ENCODE assay signal across 30 cellular contexts in the genomic region with DNA sequence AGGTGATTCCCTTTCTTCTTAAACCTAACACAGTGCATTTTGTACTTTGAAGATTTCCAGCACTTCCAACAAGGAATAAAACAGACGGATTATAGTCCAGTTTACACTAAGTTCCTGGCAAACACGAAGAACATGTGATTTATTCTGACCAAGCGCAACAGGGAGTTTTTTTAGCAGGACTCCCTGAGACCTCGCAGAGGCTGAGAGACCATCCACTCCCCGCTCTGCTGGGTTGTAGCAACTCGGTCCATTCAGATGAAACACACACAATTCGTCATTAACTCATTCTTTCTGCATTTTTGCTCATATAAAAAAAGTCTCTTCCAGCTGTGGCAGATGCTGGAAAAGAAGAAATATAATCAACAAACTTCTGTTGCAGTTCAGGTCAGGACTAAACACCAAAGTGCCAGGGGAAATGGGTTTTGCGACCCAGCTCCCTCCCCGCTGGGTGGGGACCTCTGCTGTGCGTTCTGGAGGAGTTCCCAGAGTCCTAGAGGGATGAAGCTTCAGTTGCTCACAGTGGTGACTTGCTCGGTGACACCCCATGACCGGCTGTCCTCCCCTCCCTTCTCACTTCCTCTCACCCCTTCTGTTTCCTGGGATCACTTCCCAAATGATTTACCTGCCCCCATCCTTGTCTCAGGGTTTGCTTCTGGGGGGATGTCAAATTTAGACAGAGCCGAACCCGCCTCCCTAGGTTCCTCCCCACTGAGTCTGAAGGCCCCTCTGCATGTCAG. TPM values are rescaled to one million over a fixed set of nuclear protein-coding genes. Genes with fewer than 3 reads are reported as not detected.
A peak's percentile ranks its signal among the peaks of the same experiment; 100 is the strongest.
DNase-seq lines count a peak whose midpoint lies in the region; ATAC-seq, FAIRE-seq and TF ChIP-seq lines count a peak whose summit lies in the region.
"Had no signal": no experiment of that assay in that cellular context is flagged by ENCODE, and none has a peak within 500 bp of the region (broad histone marks: within the 10 kb centered on the region; RNA-seq: fewer than 3 reads in every experiment).

No MANE protein-coding gene starts in this region.

- H3K4me3 Mint-ChIP-seq in activated T-cell treated with anti-CD3 and anti-CD28 coated beads, Interleukin-2, amount 50 U/mL, for 4 hours: no peak overlapping the region
- H3K4me3 Mint-ChIP-seq: activated CD4-positive, alpha-beta memory T cell treated with anti-CD3 and anti-CD28 coated beads, Interleukin-2, amount 10 ng/mL, durations not matched to agents 7 days and 5 days; activated naive CD8-positive, alpha-beta T cell treated with anti-CD3 and anti-CD28 coated beads for 36 hours; stimulated activated naive B cell treated with anti-CD40 and anti-IgM and Interleukin-4, amounts not matched to agents 10 μg/mL and 1 μg/mL and 100 μg/mL, for 72 hours had no signal

- H2BK5ac ChIP-seq in H1 (ENCODE audit: low read depth, low read length) (no peak overlapping the region), mesenchymal stem cell (ENCODE audit: low read depth, low read length, poor library complexity, severe bottlenecking) (no peak overlapping the region)

- H3K56ac ChIP-seq in H1 (replicated peaks; ENCODE audit: insufficient read length, low read depth, low read length): no peak overlapping the region

- H3K27ac ChIP-seq in H1 (ENCODE audit: low read depth, low read length) (no peak overlapping the region), mesenchymal stem cell (ENCODE audit: low read length, poor library complexity, severe bottlenecking) (no peak overlapping the region)
- H3K27ac ChIP-seq: parathyroid adenoma had no signal

- FAIRE-seq in H1 (lab: Jason Lieb, UNC): no peak
- FAIRE-seq: astrocyte, endothelial cell of umbilical vein had no signal

- ATAC-seq in HG03520 (IDR thresholded peaks at IDR 0.05; ENCODE audit: unreplicated experiment): no peak
- ATAC-seq in activated naive CD4-positive, alpha-beta T cell treated with anti-CD3 and anti-CD28 coated beads, Interleukin-2, amount 50 U/mL, for 72 hours: no peak
- no peak for ATAC-seq in activated T-cell treated with anti-CD3 and anti-CD28 coated beads, Interleukin-2, amount 50 U/mL, for 4 hours
- ATAC-seq: stimulated activated naive B cell treated with anti-CD40 and anti-IgM and Interleukin-4, amounts not matched to agents 10 μg/mL and 1 μg/mL and 100 μg/mL, for 72 hours had no signal

- no peaks in the 10 kb centered on the region for H3K36me3 Mint-ChIP-seq in activated naive CD4-positive, alpha-beta T cell treated with anti-CD3 and anti-CD28 coated beads, Interleukin-2, amount 50 U/mL, for 72 hours
- H3K36me3 Mint-ChIP-seq in activated T-cell treated with anti-CD3 and anti-CD28 coated beads, Interleukin-2, amount 50 U/mL, for 4 hours (ENCODE audit: insufficient read depth): no peaks in the 10 kb centered on the region
- H3K36me3 Mint-ChIP-seq: activated naive CD8-positive, alpha-beta T cell treated with anti-CD3 and anti-CD28 coated beads for 36 hours had no signal

- H3K4ac ChIP-seq in H1 (replicated peaks; ENCODE audit: insufficient read length, low read depth, low read length): no peak overlapping the region
- H3K4ac ChIP-seq in mesenchymal stem cell (ENCODE audit: low read depth in 1 of 2, low read length in 2 of 2): peak overlapping the region in 1 of 2 experiments; percentile 58

- H3K9ac ChIP-seq in H1 (replicated peaks in 1 of 4; ENCODE audit: extremely low read depth in 1 of 4, low read depth in 3 of 4, low read length in 3 of 4) (no peak overlapping the region), mesenchymal stem cell (ENCODE audit: low read length) (peak overlapping the region; percentile 28)
- H3K9ac ChIP-seq: parathyroid adenoma had no signal

- H3K27ac Mint-ChIP-seq in activated naive CD4-positive, alpha-beta T cell treated with anti-CD3 and anti-CD28 coated beads, Interleukin-2, amount 50 U/mL, for 72 hours: peak overlapping the region in 1 of 2 donors; percentile 65
- H3K27ac Mint-ChIP-seq: activated CD4-positive, alpha-beta memory T cell treated with anti-CD3 and anti-CD28 coated beads, Interleukin-2, amount 10 ng/mL, durations not matched to agents 7 days and 5 days; activated naive CD8-positive, alpha-beta T cell treated with anti-CD3 and anti-CD28 coated beads for 36 hours; activated T-helper 2 cell treated with anti-CD3 and anti-CD28 coated beads, Interferon-gamma antibody, Interleukin-2, Interleukin-4, amounts not matched to agents 10 μg/mL and 5 μg/mL and 100 μg/mL, durations not matched to agents 14 hours and 24 hours and 36 hours; stimulated activated naive B cell treated with anti-CD40 and anti-IgM and Interleukin-4, amounts not matched to agents 10 μg/mL and 1 μg/mL and 100 μg/mL, for 72 hours had no signal

- no peak overlapping the region for H2BK12ac ChIP-seq in H1 (ENCODE audit: low read depth, low read length)
- peak overlapping the region in 1 of 2 experiments; percentile 73 for H2BK12ac ChIP-seq in mesenchymal stem cell (ENCODE audit: low read length in 2 of 2)

- H4K91ac ChIP-seq in H1 (replicated peaks; ENCODE audit: insufficient read length, low read length) (no peak overlapping the region), mesenchymal stem cell (ENCODE audit: low read length) (peak overlapping the region; percentile 5)

- no peak overlapping the region for H2AK5ac ChIP-seq in H1 (ENCODE audit: low read depth, low read length)
- no peak overlapping the region for H2AK5ac ChIP-seq in mesenchymal stem cell (ENCODE audit: low read length, severe bottlenecking)

- CTCF ChIA-PET in H1 (lab: Charles Lee; ENCODE audit: partially characterized antibody): interaction anchor here (1.4 to 2.3 kb wide), 3 partner anchors 10 to 160 kb away, joined by 4 to 6 read pairs (median 5); no protein-coding TSS in a partner anchor

- 0 out of 2 replicates have a peak overlapping the region, but pooled peaks have one; percentile 29 for H2BK15ac ChIP-seq in H1 (ENCODE audit: low read length)
- no peak overlapping the region for H2BK15ac ChIP-seq in mesenchymal stem cell (ENCODE audit: low read depth, poor library complexity, severe bottlenecking)

- WGBS in H1 (ENCODE audit: extremely low coverage in 1 of 2, insufficient coverage in 1 of 2, insufficient read length in 1 of 2, insufficient replicate concordance in 2 of 2, low coverage in 1 of 2, low lambda C conversion rate in 2 of 2, missing lambda C conversion rate in 1 of 2), 2 experiments: 79% methylated on average over 13 of the region's 14 CpGs; no CpG with 5 or more reads in 1 of the 2 experiments
- 76% methylated on average over 14 of the region's 14 CpGs for WGBS in mesenchymal stem cell

- H2BK20ac ChIP-seq in H1 (ENCODE audit: low read length): no peak overlapping the region

- H3K9me3 ChIP-seq in H1 (ENCODE audit: insufficient read depth in 2 of 2, low read depth in 1 of 2, low read length in 1 of 2) (no peaks in the 10 kb centered on the region), mesenchymal stem cell (ENCODE audit: control insufficient read depth, low read length) (no peaks in the 10 kb centered on the region)

- H3K23me2 ChIP-seq in H1 (ENCODE audit: low read depth, low read length): no peaks in the 10 kb centered on the region

- H3K14ac ChIP-seq in H1 (ENCODE audit: insufficient read length) (no peak overlapping the region), mesenchymal stem cell (ENCODE audit: low read length in 2 of 2) (no peak overlapping the region)

- TF ChIP-seq CTCF in AG10803 (conservative IDR thresholded peaks at IDR 0.05; ENCODE audit: low read length): no peak
- no peak for TF ChIP-seq CTCF in H1 (IDR thresholded peaks at IDR 0.05; ENCODE audit: control extremely low read depth in 1 of 3, insufficient read depth in 1 of 3, low read depth in 1 of 3, low read length in 3 of 3)

- H3K79me1 ChIP-seq in H1 (ENCODE audit: low read depth, low read length) (no peaks in the 10 kb centered on the region), mesenchymal stem cell (replicated peaks; ENCODE audit: low read length, poor library complexity, severe bottlenecking) (no peaks in the 10 kb centered on the region)

- H3K4me1 ChIP-seq in H1 (replicated peaks in 1 of 4; ENCODE audit: control insufficient read depth in 3 of 4, insufficient read depth in 4 of 4, low read length in 3 of 4): no peaks in the 10 kb centered on the region; a peak in 1 of 7 replicates
- no peaks in the 10 kb centered on the region for H3K4me1 ChIP-seq in mesenchymal stem cell (ENCODE audit: control insufficient read depth, insufficient read depth, low read depth, low read length)
- H3K4me1 ChIP-seq: parathyroid adenoma had no signal

- no peak for TF ChIP-seq POLR2A in H1 (IDR thresholded peaks at IDR 0.05; ENCODE audit: control extremely low read depth in 1 of 2, low read depth in 2 of 2, low read length in 2 of 2)

- H3K27me3 Mint-ChIP-seq in activated T-cell treated with anti-CD3 and anti-CD28 coated beads, Interleukin-2, amount 50 U/mL, for 4 hours (ENCODE audit: low read depth): peaks cover 43% of the 10 kb centered on the region

- no peak overlapping the region for H2AFZ ChIP-seq in H1 (ENCODE audit: low read length)
- no peak overlapping the region for H2AFZ ChIP-seq in mesenchymal stem cell (ENCODE audit: low read depth, low read length)
- H2AFZ ChIP-seq: parathyroid adenoma had no signal

- H4K8ac ChIP-seq in H1 (ENCODE audit: extremely low read depth, insufficient read depth, low read length) (no peak overlapping the region), mesenchymal stem cell (ENCODE audit: low read length) (peak overlapping the region; percentile 5)

- TF ChIP-seq EP300 in H1 (IDR thresholded peaks at IDR 0.05; ENCODE audit: borderline replicate concordance in 1 of 2, low read depth in 2 of 2, low read length in 2 of 2): no peak

- no peak overlapping the region for H3K4me3 ChIP-seq in AG10803 (ENCODE audit: low read length)
- H3K4me3 ChIP-seq in H1 (ENCODE audit: extremely low read depth in 1 of 4, insufficient read depth in 2 of 4, low read depth in 3 of 4, low read length in 4 of 4): no peak overlapping the region
- peak overlapping the region in 1 of 2 experiments; percentile 39 for H3K4me3 ChIP-seq in mesenchymal stem cell (ENCODE audit: insufficient read depth in 1 of 2, low read depth in 1 of 2, low read length in 2 of 2)

- no peak overlapping the region for H4K5ac ChIP-seq in H1 (ENCODE audit: insufficient read length, low read depth, low read length)

- H2BK120ac ChIP-seq in H1 (replicated peaks; ENCODE audit: low read depth, low read length) (no peak overlapping the region), mesenchymal stem cell (ENCODE audit: low read depth, low read length) (no peak overlapping the region)

- POLR2A ChIA-PET in H1 (lab: Charles Lee; ENCODE audit: partially characterized antibody): no interaction called here

- DNase-seq in AG10803 (ENCODE audit: low read depth) (peak; percentile 31), MV-4-11 (lab: John Stamatoyannopoulos, UW) (peak; percentile 49), H1 (ENCODE audit: low read depth in 1 of 2, low spot score in 2 of 2) (no peak), mesenchymal stem cell (peak; percentile 43), germinal center (ENCODE audit: low spot score) (no peak)
- no peak for DNase-seq in activated naive CD4-positive, alpha-beta T cell treated with anti-CD3 and anti-CD28 coated beads, Interleukin-2, amount 50 U/mL, for 72 hours (ENCODE audit: low spot score in 2 of 2)
- no peak for DNase-seq in activated T-cell treated with anti-CD3 and anti-CD28 coated beads, Interleukin-2, amount 50 U/mL, for 4 hours
- DNase-seq: ACHN; activated CD4-positive, alpha-beta memory T cell treated with anti-CD3 and anti-CD28 coated beads, Interleukin-2, amount 10 ng/mL, durations not matched to agents 7 days and 5 days; activated CD4-positive, CD25-positive, alpha-beta regulatory T cell treated with anti-CD3 and anti-CD28 coated beads, Interleukin-2, amount 50 U/mL, for 72 hours; activated CD8-positive, alpha-beta memory T cell treated with anti-CD3 and anti-CD28 coated beads, Interleukin-2, amount 50 U/mL, for 48 hours; activated naive CD8-positive, alpha-beta T cell treated with anti-CD3 and anti-CD28 coated beads for 36 hours; Calu3; caudate nucleus; DND-41; dorsolateral prefrontal cortex; glutamatergic neuron; NCI-H1048; NCI-H187; NCI-H524 treated with DMSO at 0.1 percent for 48 hours; right cardiac atrium; SIG-M5; stimulated activated CD4-positive, alpha-beta T cell treated with anti-CD3 and anti-CD28 coated beads, Interleukin-15, amount 100 ng/mL, for 24 hours; stimulated activated naive B cell treated with anti-CD40 and anti-IgM and Interleukin-4, amounts not matched to agents 10 μg/mL and 1 μg/mL and 100 μg/mL, for 72 hours; T-helper 9 cell had no signal

- H3K4me1 Mint-ChIP-seq in activated T-cell treated with anti-CD3 and anti-CD28 coated beads, Interleukin-2, amount 50 U/mL, for 4 hours (ENCODE audit: low read depth): no peaks in the 10 kb centered on the region
- H3K4me1 Mint-ChIP-seq: activated CD4-positive, alpha-beta memory T cell treated with anti-CD3 and anti-CD28 coated beads, Interleukin-2, amount 10 ng/mL, durations not matched to agents 7 days and 5 days; activated naive CD8-positive, alpha-beta T cell treated with anti-CD3 and anti-CD28 coated beads for 36 hours had no signal

- no peak overlapping the region for H3K4me2 ChIP-seq in H1 (ENCODE audit: insufficient read depth in 1 of 2, low read depth in 2 of 2, low read length in 2 of 2)
- H3K4me2 ChIP-seq in mesenchymal stem cell (ENCODE audit: low read length, poor library complexity, severe bottlenecking): no peak overlapping the region

- H3K23ac ChIP-seq in H1 (ENCODE audit: insufficient read length): no peak overlapping the region
- H3K23ac ChIP-seq in mesenchymal stem cell (ENCODE audit: low read length in 2 of 2): no peak overlapping the region

- no peaks in the 10 kb centered on the region for H3K9me3 Mint-ChIP-seq in activated naive CD4-positive, alpha-beta T cell treated with anti-CD3 and anti-CD28 coated beads, Interleukin-2, amount 50 U/mL, for 72 hours
- H3K9me3 Mint-ChIP-seq in activated T-cell treated with anti-CD3 and anti-CD28 coated beads, Interleukin-2, amount 50 U/mL, for 4 hours: no peaks in the 10 kb centered on the region
- H3K9me3 Mint-ChIP-seq: activated CD4-positive, alpha-beta memory T cell treated with anti-CD3 and anti-CD28 coated beads, Interleukin-2, amount 10 ng/mL, durations not matched to agents 7 days and 5 days; activated naive CD8-positive, alpha-beta T cell treated with anti-CD3 and anti-CD28 coated beads for 36 hours; activated T-helper 2 cell treated with anti-CD3 and anti-CD28 coated beads, Interferon-gamma antibody, Interleukin-2, Interleukin-4, amounts not matched to agents 10 μg/mL and 5 μg/mL and 100 μg/mL, durations not matched to agents 14 hours and 24 hours and 36 hours; stimulated activated naive B cell treated with anti-CD40 and anti-IgM and Interleukin-4, amounts not matched to agents 10 μg/mL and 1 μg/mL and 100 μg/mL, for 72 hours had no signal

- no peak for TF ChIP-seq RAD21 in H1 (IDR thresholded peaks at IDR 0.05 in 1 of 2, conservative IDR thresholded peaks at IDR 0.05 in 1 of 2; ENCODE audit: low read depth in 2 of 2, low read length in 2 of 2)

- no peaks in the 10 kb centered on the region for H3K79me2 ChIP-seq in H1 (ENCODE audit: control insufficient read depth in 1 of 2, insufficient read depth in 2 of 2, low read length in 2 of 2)
- H3K79me2 ChIP-seq: parathyroid adenoma had no signal

- no peaks in the 10 kb centered on the region for H4K20me1 ChIP-seq in H1 (replicated peaks in 1 of 2; ENCODE audit: control insufficient read depth in 1 of 2, insufficient read depth in 2 of 2, low read length in 2 of 2)

- no peak overlapping the region for H3K18ac ChIP-seq in H1 (ENCODE audit: extremely low read depth, low read length)
- peak overlapping the region; percentile 6 to 85 for H3K18ac ChIP-seq in mesenchymal stem cell (ENCODE audit: low read depth in 1 of 2, low read length in 2 of 2)

- H3K27me3 ChIP-seq in H1 (replicated peaks in 1 of 4; ENCODE audit: control insufficient read depth in 3 of 4, extremely low read depth in 1 of 4, insufficient read depth in 3 of 4, low read length in 3 of 4) (0 out of 7 replicates have a peak, but pooled peaks cover 0 to 2% (median under 1%) of the 10 kb centered on the region in 4 experiments), mesenchymal stem cell (ENCODE audit: control insufficient read depth in 1 of 2, insufficient read depth in 1 of 2, low read length in 2 of 2) (peaks cover 27 to 43% of the 10 kb centered on the region in 2 experiments)

- no peaks in the 10 kb centered on the region for H3K36me3 ChIP-seq in H1 (ENCODE audit: control insufficient read depth in 2 of 4, insufficient read depth in 4 of 4, low read length in 3 of 4)
- no peaks in the 10 kb centered on the region for H3K36me3 ChIP-seq in mesenchymal stem cell (ENCODE audit: control insufficient read depth in 1 of 2, insufficient read depth in 2 of 2, low read depth in 1 of 2, low read length in 2 of 2)

RNA-seq across cellular contexts. Expression of a gene that starts 52.5 kb away (rescaled TPM):
- 0.48 and 0.90 TPM in 2 replicates for total RNA-seq in H1 (2021; fragmentation: NEBNext Ultra II Directional; extraction: Animal tissue kit (Norgen Biotek cat#: 25700))
- 1.5 and 1.6 TPM in 2 replicates for polyA plus RNA-seq in H1 (2011; rRNA removed)
- 1.4 TPM for polyA plus RNA-seq in H1 (2011; cell fraction: cytosol; rRNA removed)
- 1.4 TPM for polyA plus RNA-seq in H1 (2011; cell fraction: nucleus; rRNA removed)
- polyA plus RNA-seq in H1 (2012, experiment 1 of 2): 0.74 to 0.92 TPM (median 0.86 TPM) in 4 replicates
- 0.71 TPM for polyA plus RNA-seq in H1 (2012, experiment 2 of 2)
- polyA plus RNA-seq in H1 (2013, experiment 1 of 2): 1.0 TPM
- polyA plus RNA-seq in H1 (2013, experiment 2 of 2): 1.2 TPM
- 0.68 and 1.6 TPM in 2 replicates for polyA minus RNA-seq in H1 (2011; rRNA and poly(A)+ RNA removed)
- polyA minus RNA-seq in H1 (2011; cell fraction: cytosol; rRNA and poly(A)+ RNA removed): 0.95 TPM
- polyA minus RNA-seq in H1 (2011; cell fraction: nucleus; rRNA and poly(A)+ RNA removed): 1.4 TPM
- polyA plus RNA-seq in mesenchymal stem cell (2013, experiment 1 of 2): 1.2 TPM
- polyA plus RNA-seq in mesenchymal stem cell (2013, experiment 2 of 2): 1.3 TPM
- not detected for total RNA-seq in activated naive CD4-positive, alpha-beta T cell treated with anti-CD3 and anti-CD28 coated beads, Interleukin-2, amount 50 U/mL, for 72 hours
- total RNA-seq in activated T-cell treated with anti-CD3 and anti-CD28 coated beads, Interleukin-2, amount 50 U/mL, for 4 hours: not detected
- total RNA-seq: activated CD4-positive, alpha-beta memory T cell treated with anti-CD3 and anti-CD28 coated beads, Interleukin-2, amount 10 ng/mL, durations not matched to agents 7 days and 5 days; activated naive CD8-positive, alpha-beta T cell treated with anti-CD3 and anti-CD28 coated beads for 36 hours; activated T-helper 2 cell treated with anti-CD3 and anti-CD28 coated beads, Interferon-gamma antibody, Interleukin-2, Interleukin-4, amounts not matched to agents 10 μg/mL and 5 μg/mL and 100 μg/mL, durations not matched to agents 14 hours and 24 hours and 36 hours; Calu3 had no signal

Comparison
In these comparisons a context has a peak if more than half of its experiments do, and no peak if none do; other contexts are left out.
1. DNase-seq: peak in AG10803 (single experiment), MV-4-11 (single experiment) and mesenchymal stem cell (single experiment); none in H1 (0 of 2), activated naive CD4-positive, alpha-beta T cell treated with anti-CD3 and anti-CD28 coated beads, Interleukin-2, amount 50 U/mL, for 72 hours (0 of 2), activated T-cell treated with anti-CD3 and anti-CD28 coated beads, Interleukin-2, amount 50 U/mL, for 4 hours (single experiment) and germinal center (single experiment).